12 cellular contexts compared by ENCODE assay signal in genomic region chr6:152236370-152237097, GRCh38.
DNase-seq lines count a peak whose midpoint lies in the region; ATAC-seq, FAIRE-seq and TF ChIP-seq lines count a peak whose summit lies in the region.
"Had no signal": no experiment of that assay in that cellular context is flagged by ENCODE, and none has a peak within 500 bp of the region (broad histone marks: within the 10 kb centered on the region; RNA-seq: fewer than 3 reads in every experiment).

No MANE protein-coding gene starts in this region.

- peak; percentile 16 for FAIRE-seq in A204.1 (lab: Jason Lieb, UNC)
- FAIRE-seq in endometrium (lab: Jason Lieb, UNC) = peak; percentile 35
- FAIRE-seq: H54 had no signal

- H4K91ac ChIP-seq in IMR-90 (ENCODE audit: insufficient read depth, low read depth, low read length) = no peak overlapping the region

- no peak overlapping the region for H3K56ac ChIP-seq in IMR-90 (ENCODE audit: extremely low read depth, insufficient read depth, low read length)

- DNase-seq in IMR-90 (no peak), occipital lobe (lab: John Stamatoyannopoulos, UW) (peak; percentile 15), sigmoid colon (no peak)
- DNase-seq in stimulated activated CD4-positive, alpha-beta T cell treated with anti-CD3 and anti-CD28 coated beads, Interleukin-12 subunit alpha, Interleukin-12 subunit beta, amount 100 ng/mL, for 4 hours = no peak
- DNase-seq: Caco-2; CD8-positive, alpha-beta T cell; GF-D8 had no signal

- H2BK15ac ChIP-seq in IMR-90 (ENCODE audit: low read depth, low read length) = no peak overlapping the region

- H3K4me1 ChIP-seq in IMR-90 (ENCODE audit: control insufficient read depth, insufficient read depth, low read length) = no peaks in the 10 kb centered on the region; the same call in 1 of the 2 replicates
- H3K4me1 ChIP-seq in sigmoid colon = peaks cover 0 to 8% (median 0%) of the 10 kb centered on the region in 4 donors

- H2AFZ ChIP-seq in IMR-90 (replicated peaks; ENCODE audit: low read length, poor library complexity) = no peak overlapping the region

- H3K9me3 ChIP-seq in IMR-90 (ENCODE audit: control insufficient read depth, insufficient read depth, low read length) (no peaks in the 10 kb centered on the region), sigmoid colon (no peaks in the 10 kb centered on the region)
- H3K9me3 ChIP-seq: Caco-2 had no signal

- no peak overlapping the region for H3K14ac ChIP-seq in IMR-90 (replicated peaks; ENCODE audit: low read depth, low read length)

- no peak for ATAC-seq in IMR-90 (ENCODE audit: low read depth)
- no peak for ATAC-seq in HG02885 (IDR thresholded peaks at IDR 0.05; ENCODE audit: poor library complexity, unreplicated experiment)
- ATAC-seq: CD8-positive, alpha-beta T cell; HCT116 had no signal

- no peaks in the 10 kb centered on the region for H3K27me3 ChIP-seq in IMR-90 (ENCODE audit: control insufficient read depth, insufficient read depth, low read length)
- H3K27me3 ChIP-seq in sigmoid colon = no peaks in the 10 kb centered on the region

- in situ Hi-C loops in IMR-90 (cut with MboI; ENCODE audit: low sequenced_read_pairs) = no loop called here

- H3K4me2 ChIP-seq in IMR-90 (ENCODE audit: low read depth, low read length) = no peak overlapping the region

- H3K79me1 ChIP-seq in IMR-90 (ENCODE audit: low read depth in 1 of 2, low read length in 2 of 2) = peaks cover 2 to 3% of the 10 kb centered on the region in 2 experiments; a peak in 1 of 4 replicates

- no peak for TF ChIP-seq EP300 in sigmoid colon (IDR thresholded peaks at IDR 0.05)

- no peak overlapping the region for H2BK5ac ChIP-seq in IMR-90 (ENCODE audit: low read depth, low read length, poor library complexity, severe bottlenecking)

- POLR2A ChIA-PET in IMR-90 (lab: Charles Lee; ENCODE audit: unreplicated experiment) = no interaction called here

- H3K4me3 ChIP-seq in IMR-90 (ENCODE audit: insufficient read depth, low read depth, low read length) = no peak overlapping the region
- H3K4me3 ChIP-seq in sigmoid colon = no peak overlapping the region

- TF ChIP-seq CTCF in IMR-90 (conservative IDR thresholded peaks at IDR 0.05; ENCODE audit: low read depth, low read length) = no peak
- no peak for TF ChIP-seq CTCF in sigmoid colon (IDR thresholded peaks at IDR 0.05)

- intact Hi-C loops in IMR-90 (cut with micrococcal nuclease) = no loop called here
- intact Hi-C loops in sigmoid colon (cut with DNase I) = no loop called here

- BruUV-seq in IMR-90 (replicated peaks; lab: Mats Ljungman, UMichigan) = no TSS peak

- H4K5ac ChIP-seq in IMR-90 (ENCODE audit: low read depth, low read length) = no peak overlapping the region

- H4K20me1 ChIP-seq in IMR-90 (ENCODE audit: insufficient read depth, low read length) = no peaks in the 10 kb centered on the region

- no peaks in the 10 kb centered on the region; the same call in 1 of the 2 replicates for H3K9me1 ChIP-seq in IMR-90 (ENCODE audit: insufficient read depth, low read length)

- no peak overlapping the region for H3K23ac ChIP-seq in IMR-90 (ENCODE audit: low read depth, low read length)

- H3K36me3 ChIP-seq in IMR-90 (ENCODE audit: control insufficient read depth, insufficient read depth, low read length) = peaks cover 47% of the 10 kb centered on the region
- peaks cover 8 to 98% (median 44%) of the 10 kb centered on the region in 4 donors for H3K36me3 ChIP-seq in sigmoid colon

- H2AK5ac ChIP-seq in IMR-90 (ENCODE audit: low read depth, low read length) = no peak overlapping the region

- no peak overlapping the region for H2AK9ac ChIP-seq in IMR-90 (replicated peaks; ENCODE audit: low read depth, low read length, poor library complexity)

- no peak overlapping the region for H3K4ac ChIP-seq in IMR-90 (ENCODE audit: low read depth, low read length)

- WGBS in IMR-90 (ENCODE audit: extremely low coverage in 2 of 2, insufficient read length in 1 of 2), 2 experiments = 100% methylated on average over 1 of the region's 8 CpGs; no CpG with 5 or more reads in 1 of the 2 experiments
- 84 to 90% methylated on average over 8 of the region's 8 CpGs for WGBS in sigmoid colon, 2 donors

- H3K27ac ChIP-seq in IMR-90 (ENCODE audit: insufficient read depth, low read length) (no peak overlapping the region), sigmoid colon (no peak overlapping the region)

- no peak overlapping the region for H4K8ac ChIP-seq in IMR-90 (ENCODE audit: low read depth in 2 of 2, low read length in 2 of 2)

- H2BK20ac ChIP-seq in IMR-90 (ENCODE audit: low read depth, low read length) = no peak overlapping the region

- dilution Hi-C loops in IMR-90 (cut with HindIII; ENCODE audit: low sequenced_read_pairs, unreplicated experiment) = no loop called here

- H3K18ac ChIP-seq in IMR-90 (ENCODE audit: low read depth, low read length) = no peak overlapping the region

- CTCF ChIA-PET in IMR-90 (lab: Yijun Ruan, JAX) = interaction anchor here (0.5 to 0.7 kb wide), 2 partner anchors 872 to 910 kb away, joined by 3 read pairs; no protein-coding TSS in a partner anchor

- no peak for TF ChIP-seq RAD21 in IMR-90 (IDR thresholded peaks at IDR 0.05; ENCODE audit: low read length)

- no peak overlapping the region for H2BK120ac ChIP-seq in IMR-90 (ENCODE audit: low read depth, low read length)

- no peak for TF ChIP-seq POLR2A in IMR-90 (IDR thresholded peaks at IDR 0.05; ENCODE audit: low read depth, low read length)
- TF ChIP-seq POLR2A in sigmoid colon (IDR thresholded peaks at IDR 0.05) = no peak

- no peak overlapping the region for H3K9ac ChIP-seq in IMR-90 (ENCODE audit: low read depth, low read length)

TF ChIP-seq in IMR-90, 13 proteins besides CTCF, POLR2A, EP300 and RAD21:
- TF ChIP-seq CEBPB (IDR thresholded peaks at IDR 0.05; ENCODE audit: low read depth, low read length) (no peak), MAFK (IDR thresholded peaks at IDR 0.05; ENCODE audit: low read depth, low read length) (peak; percentile 21; the same call in 1 of the 2 replicates)
TF ChIP-seq in IMR-90: peak in this region for 1.
